15 cellular contexts compared by ENCODE assay signal in genomic region chr6:89044988-89045387, GRCh38. TPM values are rescaled to one million over a fixed set of nuclear protein-coding genes. Genes with fewer than 3 reads are reported as not detected.
A peak's percentile ranks its signal among the peaks of the same experiment; 100 is the strongest.
DNase-seq lines count a peak whose midpoint lies in the region; ATAC-seq and TF ChIP-seq lines count a peak whose summit lies in the region.
"Had no signal": no experiment of that assay in that cellular context is flagged by ENCODE, and none has a peak within 500 bp of the region (broad histone marks: within the 10 kb centered on the region; RNA-seq: fewer than 3 reads in every experiment).

No MANE protein-coding gene starts in this region.

- no peaks in the 10 kb centered on the region for H3K9me3 Mint-ChIP-seq in GM23338
- H3K9me3 Mint-ChIP-seq in chondrocyte (ENCODE audit: low read depth): no peaks in the 10 kb centered on the region
- no peaks in the 10 kb centered on the region for H3K9me3 Mint-ChIP-seq in MCF 10A (ENCODE audit: unreplicated experiment)

- peaks cover 8% of the 10 kb centered on the region for H3K27me3 Mint-ChIP-seq in GM23338 (ENCODE audit: insufficient read depth, low read depth, poor library complexity)
- no peaks in the 10 kb centered on the region for H3K27me3 Mint-ChIP-seq in chondrocyte (ENCODE audit: low read depth)
- H3K27me3 Mint-ChIP-seq in MCF 10A (ENCODE audit: insufficient read depth, unreplicated experiment): no peaks in the 10 kb centered on the region

- H3K4me3 ChIP-seq in GM23338: no peak overlapping the region
- no peak overlapping the region for H3K4me3 ChIP-seq in right atrium auricular region
- no peak overlapping the region for H3K4me3 ChIP-seq in smooth muscle cell
- H3K4me3 ChIP-seq: BLaER1 had no signal

- H3K4me1 Mint-ChIP-seq in GM23338: peaks cover 31% of the 10 kb centered on the region
- peaks cover 18% of the 10 kb centered on the region for H3K4me1 Mint-ChIP-seq in chondrocyte (ENCODE audit: low read depth)
- H3K4me1 Mint-ChIP-seq in MCF 10A (ENCODE audit: insufficient read depth, unreplicated experiment): peaks cover 16% of the 10 kb centered on the region

- H3K79me2 ChIP-seq in GM23338 (replicated peaks; ENCODE audit: insufficient read depth) (no peaks in the 10 kb centered on the region), smooth muscle cell (ENCODE audit: low read depth) (no peaks in the 10 kb centered on the region)

- POLR2A ChIA-PET in MCF 10A (lab: Yijun Ruan, JAX): interaction anchor here (1.2 to 4.2 kb wide), 4 partner anchors 9 to 39 kb away, joined by 5 to 28 read pairs (median 5); partner anchors contain the start of gene PNRC1

- CTCF ChIA-PET in MCF 10A (lab: Yijun Ruan, JAX): interaction anchor here (0.6 to 1.1 kb wide), 4 partner anchors 9 to 1557 kb away, joined by 3 to 4 read pairs (median 3); no protein-coding TSS in a partner anchor

- H3K9me2 ChIP-seq in GM23338 (ENCODE audit: insufficient read depth): no peaks in the 10 kb centered on the region

- H3K36me3 Mint-ChIP-seq in GM23338 (ENCODE audit: low read depth) (no peaks in the 10 kb centered on the region), chondrocyte (ENCODE audit: low read depth) (no peaks in the 10 kb centered on the region), MCF 10A (ENCODE audit: insufficient read depth, unreplicated experiment) (no peaks in the 10 kb centered on the region)

- ATAC-seq in GM23338 (no peak), HG02981 (IDR thresholded peaks at IDR 0.05; ENCODE audit: unreplicated experiment) (no peak)
- ATAC-seq: Panc1 had no signal

- intact Hi-C loops in MCF 10A (cut with micrococcal nuclease): no loop called here

- no peak overlapping the region for H3K4me3 Mint-ChIP-seq in GM23338
- no peak overlapping the region for H3K4me3 Mint-ChIP-seq in chondrocyte (ENCODE audit: unreplicated experiment)
- no peak overlapping the region for H3K4me3 Mint-ChIP-seq in MCF 10A (ENCODE audit: unreplicated experiment)

- no peak for DNase-seq in GM23338 (ENCODE audit: low spot score)
- DNase-seq in SKM-1 (lab: John Stamatoyannopoulos, UW; ENCODE audit: unreplicated experiment): peak; percentile 88
- DNase-seq in right atrium auricular region (ENCODE audit: low spot score): peak; percentile 61
- no peak for DNase-seq in smooth muscle cell (lab: John Stamatoyannopoulos, UW; ENCODE audit: unreplicated experiment)
- DNase-seq in chondrocyte (ENCODE audit: low spot score): no peak
- no peak for DNase-seq in NCI-H345 treated with DMSO at 0.1 percent for 48 hours (lab: John Stamatoyannopoulos, UW; ENCODE audit: unreplicated experiment)
- DNase-seq in MCF 10A (ENCODE audit: unreplicated experiment): no peak
- DNase-seq: activated CD4-positive, alpha-beta T cell treated with anti-CD3 and anti-CD28 coated beads, Interleukin-2, amount 50 U/mL, for 1 hour; DND-41; stimulated activated CD4-positive, alpha-beta T cell treated with anti-CD3 and anti-CD28 coated beads, Interleukin-4, amount 100 ng/mL, for 24 hours; stimulated activated naive CD4-positive, alpha-beta T cell had no signal

- H3K4me1 ChIP-seq in GM23338 (ENCODE audit: insufficient read depth): peaks cover 12% of the 10 kb centered on the region; the same call in 1 of the 2 replicates
- peaks cover 0 to 14% of the 10 kb centered on the region in 2 donors for H3K4me1 ChIP-seq in right atrium auricular region
- H3K4me1 ChIP-seq in smooth muscle cell (ENCODE audit: low read depth): no peaks in the 10 kb centered on the region
- H3K4me1 ChIP-seq: BLaER1 had no signal

- no TSS peak for BruUV-seq in MCF 10A (replicated peaks; lab: Mats Ljungman, UMichigan)

- H3K9me3 ChIP-seq in right atrium auricular region (no peaks in the 10 kb centered on the region), smooth muscle cell (replicated peaks; ENCODE audit: low read depth) (no peaks in the 10 kb centered on the region)
- H3K9me3 ChIP-seq: BLaER1 had no signal

- H2AFZ ChIP-seq in GM23338: peak overlapping the region; percentile 86; the same call in 1 of the 2 replicates
- H2AFZ ChIP-seq in smooth muscle cell (ENCODE audit: low read depth): peak overlapping the region; percentile 35

- H3F3A ChIP-seq in GM23338 (replicated peaks; ENCODE audit: low read depth) (no peaks in the 10 kb centered on the region), smooth muscle cell (ENCODE audit: low read depth) (no peaks in the 10 kb centered on the region)

- H3K4me2 ChIP-seq in GM23338 (no peak overlapping the region), smooth muscle cell (no peak overlapping the region)
- H3K4me2 ChIP-seq: BLaER1 had no signal

- H3K27ac ChIP-seq in GM23338 (ENCODE audit: low read depth): no peak overlapping the region
- peak overlapping the region; percentile 0 to 11 for H3K27ac ChIP-seq in right atrium auricular region
- H3K27ac ChIP-seq in smooth muscle cell (ENCODE audit: low read depth): peak overlapping the region; percentile 31
- H3K27ac ChIP-seq: BLaER1 had no signal

- H4K20me1 ChIP-seq in GM23338 (replicated peaks; ENCODE audit: insufficient read depth): no peaks in the 10 kb centered on the region
- no peaks in the 10 kb centered on the region for H4K20me1 ChIP-seq in smooth muscle cell (ENCODE audit: low read depth)
- H4K20me1 ChIP-seq: BLaER1 had no signal

- H3K36me3 ChIP-seq in GM23338 (ENCODE audit: insufficient read depth) (no peaks in the 10 kb centered on the region), right atrium auricular region (no peaks in the 10 kb centered on the region), smooth muscle cell (ENCODE audit: low read depth) (no peaks in the 10 kb centered on the region)
- H3K36me3 ChIP-seq: BLaER1 had no signal

- H3K9ac ChIP-seq in smooth muscle cell (ENCODE audit: low read depth): no peak overlapping the region
- H3K9ac ChIP-seq: BLaER1 had no signal

- H3K27ac Mint-ChIP-seq in GM23338 (no peak overlapping the region), chondrocyte (ENCODE audit: unreplicated experiment) (no peak overlapping the region), MCF 10A (ENCODE audit: low read depth, unreplicated experiment) (no peak overlapping the region)
- H3K27ac Mint-ChIP-seq: activated T-helper 2 cell treated with anti-CD3 and anti-CD28 coated beads, Interferon-gamma antibody, Interleukin-2, Interleukin-4, amounts not matched to agents 10 μg/mL and 5 μg/mL and 100 μg/mL, durations not matched to agents 14 hours and 24 hours and 36 hours had no signal

- 64% methylated on average over 5 of the region's 5 CpGs for WGBS in smooth muscle cell (ENCODE audit: low lambda C conversion rate)

- H3K27me3 ChIP-seq in GM23338 (ENCODE audit: insufficient read depth) (peaks cover 21% of the 10 kb centered on the region), right atrium auricular region (no peaks in the 10 kb centered on the region), smooth muscle cell (ENCODE audit: low read depth) (no peaks in the 10 kb centered on the region)
- H3K27me3 ChIP-seq: BLaER1 had no signal

- TF ChIP-seq CTCF in GM23338 (conservative IDR thresholded peaks at IDR 0.05; ENCODE audit: low read depth in 2 of 2) (no peak), right atrium auricular region (IDR thresholded peaks at IDR 0.05) (no peak), smooth muscle cell (IDR thresholded peaks at IDR 0.05; ENCODE audit: borderline replicate concordance, insufficient read depth, poor library complexity, severe bottlenecking) (no peak), chondrocyte (IDR thresholded peaks at IDR 0.05) (no peak), MCF 10A (IDR thresholded peaks at IDR 0.05; ENCODE audit: unreplicated experiment) (no peak)

RNA-seq across cellular contexts. Expression of gene PNRC1, which starts 35.6 kb away (rescaled TPM):
- 38.6 and 40.7 TPM in 2 replicates for total RNA-seq in GM23338 (2014; rRNA removed; shearing (Covaris generic))
- polyA plus RNA-seq in GM23338 (2016; fragmentation: Nextera tagmentation; extraction: Ambion mirVana): 33.7 and 35.0 TPM in 2 replicates
- total RNA-seq in right atrium auricular region: 100 to 1,000 TPM; 180 to 201 TPM
- total RNA-seq in smooth muscle cell: 188 and 202 TPM in 2 replicates
- polyA plus RNA-seq in smooth muscle cell: 183 and 198 TPM in 2 replicates
- 104 to 115 TPM (median 111 TPM) in 3 replicates for total RNA-seq in chondrocyte
- 158 and 183 TPM in 2 replicates for total RNA-seq in MCF 10A (2022)

Comparison
In these comparisons a context has a peak if more than half of its experiments do, and no peak if none do; other contexts are left out.
1. DNase-seq: peak in SKM-1 (single experiment) and right atrium auricular region (single experiment); none in GM23338 (single experiment), smooth muscle cell (single experiment), chondrocyte (single experiment), NCI-H345 treated with DMSO at 0.1 percent for 48 hours (single experiment) and MCF 10A (single experiment).